In genomic region chr19:38388310-38389100, GRCh38 we compare ENCODE assay signal across 9 cellular contexts. TPM values are rescaled to one million over a fixed set of nuclear protein-coding genes. Genes with fewer than 3 reads are reported as not detected.
DNase-seq lines count a peak whose midpoint lies in the region; TF ChIP-seq lines count a peak whose summit lies in the region.
"Had no signal": no experiment of that assay in that cellular context is flagged by ENCODE, and none has a peak within 500 bp of the region (broad histone marks: within the 10 kb centered on the region; RNA-seq: fewer than 3 reads in every experiment).

Gene SPRED3 (plus strand): TSS chr19:38388697. CDS start chr19:38390303, 1,606 bp downstream.

- CTCF ChIA-PET in GM10248 (lab: Yijun Ruan, JAX) = interaction anchor here (1.2 to 4.0 kb wide), 5 partner anchors 8 to 157 kb away, joined by 3 to 43 read pairs (median 5); partner anchors contain the start of genes CATSPERG, FAM98C and PSMD8

- TF ChIP-seq EP300 in suprapubic skin (IDR thresholded peaks at IDR 0.05) = no peak

- H3K27me3 ChIP-seq in layer of hippocampus (ENCODE audit: control insufficient read depth, insufficient read depth, low read length) = no peaks in the 10 kb centered on the region
- no peaks in the 10 kb centered on the region for H3K27me3 ChIP-seq in suprapubic skin

- H3K36me3 ChIP-seq in suprapubic skin = peaks cover 10% of the 10 kb centered on the region

- peak; percentile 21 for DNase-seq in stimulated activated CD4-positive, alpha-beta T cell treated with anti-CD3 and anti-CD28 coated beads, Interleukin-15, amount 100 ng/mL, for 24 hours
- no peak for DNase-seq in stimulated activated CD4-positive, alpha-beta T cell treated with anti-CD3 and anti-CD28 coated beads, Interleukin-4, amount 100 ng/mL, for 1 hour
- DNase-seq in NCI-H69 (lab: John Stamatoyannopoulos, UW) = peak; percentile 88
- peak; percentile 74 for DNase-seq in cerebellum (ENCODE audit: low spot score)
- DNase-seq in suprapubic skin (ENCODE audit: low spot score in 2 of 2) = peak in 1 of 2 donors; percentile 88
- no peak for DNase-seq in GM10248 (ENCODE audit: extremely low spot score)
- DNase-seq in NCI-H1048 (lab: John Stamatoyannopoulos, UW) = no peak

- H3K27ac ChIP-seq in layer of hippocampus (ENCODE audit: low read depth, low read length) (peak within 1 kb of the TSS; percentile 73), suprapubic skin (peak within 1 kb of the TSS; percentile 55)

- H3K9me3 ChIP-seq in suprapubic skin = no peaks in the 10 kb centered on the region
- H3K9me3 ChIP-seq: mucosa of descending colon had no signal

- POLR2A ChIA-PET in GM10248 (lab: Yijun Ruan, JAX) = interaction anchor here (0.6 to 2.3 kb wide), 3 partner anchors 13 to 171 kb away, joined by 3 to 40 read pairs (median 11); partner anchors contain the start of genes FAM98C and PSMD8

- peak within 1 kb of the TSS; percentile 55 for H3K4me3 ChIP-seq in suprapubic skin
- H3K4me3 ChIP-seq: mucosa of descending colon had no signal

- TF ChIP-seq CTCF in suprapubic skin (IDR thresholded peaks at IDR 0.05) (no peak), GM10248 (IDR thresholded peaks at IDR 0.05; ENCODE audit: control extremely low read depth, extremely low read depth, low read depth, missing control alignments) (no peak)

- peaks cover 45% of the 10 kb centered on the region for H3K4me1 ChIP-seq in suprapubic skin

- no peak for TF ChIP-seq POLR2A in suprapubic skin (IDR thresholded peaks at IDR 0.05)

- 0% methylated on average over 6 of the region's 46 CpGs for WGBS in suprapubic skin

RNA-seq across cellular contexts. Expression of gene SPRED3, which starts in this region (rescaled TPM):
- total RNA-seq in cerebellum (3.8 TPM), suprapubic skin (1 to 10 TPM in 2 of 4 donors, under 1 TPM in 2; 0.44 to 3.5 (median 1.2) TPM)

Comparison
In these comparisons a context has a peak if more than half of its experiments do, and no peak if none do; other contexts are left out.
1. DNase-seq: peak in stimulated activated CD4-positive, alpha-beta T cell treated with anti-CD3 and anti-CD28 coated beads, Interleukin-15, amount 100 ng/mL, for 24 hours (single experiment), NCI-H69 (single experiment) and cerebellum (single experiment); none in stimulated activated CD4-positive, alpha-beta T cell treated with anti-CD3 and anti-CD28 coated beads, Interleukin-4, amount 100 ng/mL, for 1 hour (single experiment), GM10248 (single experiment) and NCI-H1048 (single experiment).